8 cellular contexts compared by ENCODE assay signal in genomic region chr17:1485311-1485747, GRCh38. TPM values are rescaled to one million over a fixed set of nuclear protein-coding genes. Genes with fewer than 3 reads are reported as not detected.
DNase-seq lines count a peak whose midpoint lies in the region; ATAC-seq lines count a peak whose summit lies in the region.

No MANE protein-coding gene starts in this region.

- WGBS in right cardiac atrium: under 1% methylated on average over 57 of the region's 57 CpGs

- peaks cover 16% of the 10 kb centered on the region for H3K4me1 Mint-ChIP-seq in activated T-helper 2 cell treated with anti-CD3 and anti-CD28 coated beads, Interferon-gamma antibody, Interleukin-2, Interleukin-4, amounts not matched to agents 10 μg/mL and 5 μg/mL and 100 μg/mL, durations not matched to agents 14 hours and 24 hours and 36 hours (ENCODE audit: low read depth)

- H3K36me3 Mint-ChIP-seq in activated T-helper 2 cell treated with anti-CD3 and anti-CD28 coated beads, Interferon-gamma antibody, Interleukin-2, Interleukin-4, amounts not matched to agents 10 μg/mL and 5 μg/mL and 100 μg/mL, durations not matched to agents 14 hours and 24 hours and 36 hours (ENCODE audit: low read depth): peaks cover 22% of the 10 kb centered on the region

- peak overlapping the region; percentile 55 for H3K27ac ChIP-seq in right cardiac atrium (ENCODE audit: low read length)
- peak overlapping the region; percentile 75 for H3K27ac ChIP-seq in skeletal muscle tissue (ENCODE audit: low read depth, low read length)

- H3K9ac ChIP-seq in skeletal muscle tissue (ENCODE audit: low read depth in 1 of 3, low read length in 3 of 3): peak overlapping the region; percentile 70 to 76 (median 70)

- no peaks in the 10 kb centered on the region for H3K9me3 ChIP-seq in right cardiac atrium (ENCODE audit: control insufficient read depth, low read length)
- no peaks in the 10 kb centered on the region for H3K9me3 ChIP-seq in skeletal muscle tissue (ENCODE audit: control insufficient read depth in 3 of 3, low read length in 3 of 3)

- peak overlapping the region; percentile 89 for H3K4me3 ChIP-seq in right cardiac atrium (ENCODE audit: low read length)
- peak overlapping the region; percentile 65 to 73 (median 66) for H3K4me3 ChIP-seq in skeletal muscle tissue (ENCODE audit: low read length in 3 of 3)

- no peaks in the 10 kb centered on the region for H3K27me3 Mint-ChIP-seq in activated T-helper 2 cell treated with anti-CD3 and anti-CD28 coated beads, Interferon-gamma antibody, Interleukin-2, Interleukin-4, amounts not matched to agents 10 μg/mL and 5 μg/mL and 100 μg/mL, durations not matched to agents 14 hours and 24 hours and 36 hours (ENCODE audit: low read depth)

- H3K36me3 ChIP-seq in skeletal muscle tissue (ENCODE audit: control insufficient read depth in 3 of 3, insufficient read depth in 3 of 3, low read length in 3 of 3): peaks cover 15 to 25% (median 21%) of the 10 kb centered on the region in 3 donors

- no peaks in the 10 kb centered on the region for H3K9me3 Mint-ChIP-seq in activated T-helper 2 cell treated with anti-CD3 and anti-CD28 coated beads, Interferon-gamma antibody, Interleukin-2, Interleukin-4, amounts not matched to agents 10 μg/mL and 5 μg/mL and 100 μg/mL, durations not matched to agents 14 hours and 24 hours and 36 hours

- intact Hi-C loops in activated T-helper 2 cell treated with anti-CD3 and anti-CD28 coated beads, Interferon-gamma antibody, Interleukin-2, Interleukin-4, amounts not matched to agents 10 μg/mL and 5 μg/mL and 100 μg/mL, durations not matched to agents 14 hours and 24 hours and 36 hours (cut with micrococcal nuclease): no loop called here
- intact Hi-C loops in right cardiac atrium (cut with DNase I): no loop called here

- ATAC-seq in right cardiac atrium (peak in 1 of 2 donors; percentile 3), HG03280 (IDR thresholded peaks at IDR 0.05; ENCODE audit: unreplicated experiment) (no peak)

- H3K4me1 ChIP-seq in right cardiac atrium (ENCODE audit: control insufficient read depth, insufficient read depth, low read length) (peaks cover 6% of the 10 kb centered on the region), skeletal muscle tissue (ENCODE audit: control insufficient read depth in 3 of 3, insufficient read depth in 3 of 3, low read length in 3 of 3) (peaks cover 23 to 30% (median 27%) of the 10 kb centered on the region in 3 donors)

- DNase-seq in activated effector memory CD4-positive, alpha-beta T cell treated with anti-CD3 and anti-CD28 coated beads, Interleukin-2, amount 50 U/mL, for 16 hours: peak; percentile 79
- DNase-seq in activated effector memory CD4-positive, alpha-beta T cell treated with Interleukin-2 at 50 U/mL for 16 hours: no peak
- DNase-seq in HuH-7 (ENCODE audit: low spot score) (peak; percentile 44), right cardiac atrium (peak; percentile 75 to 87 (median 86))
- DNase-seq in activated T-helper 2 cell treated with anti-CD3 and anti-CD28 coated beads, Interferon-gamma antibody, Interleukin-2, Interleukin-4, amounts not matched to agents 10 μg/mL and 5 μg/mL and 100 μg/mL, durations not matched to agents 14 hours and 24 hours and 36 hours (ENCODE audit: low spot score): no peak
- no peak for DNase-seq in stimulated activated CD4-positive, alpha-beta T cell treated with anti-CD3 and anti-CD28 coated beads, Interleukin-1b, Interleukin-23, amount 100 ng/mL, for 48 hours

- H3K27me3 ChIP-seq in right cardiac atrium (ENCODE audit: control insufficient read depth, insufficient read depth) (no peaks in the 10 kb centered on the region), skeletal muscle tissue (ENCODE audit: control insufficient read depth in 3 of 3, insufficient read depth in 3 of 3, low read length in 3 of 3) (no peaks in the 10 kb centered on the region)

- peak overlapping the region; percentile 75 for H3K27ac Mint-ChIP-seq in activated T-helper 2 cell treated with anti-CD3 and anti-CD28 coated beads, Interferon-gamma antibody, Interleukin-2, Interleukin-4, amounts not matched to agents 10 μg/mL and 5 μg/mL and 100 μg/mL, durations not matched to agents 14 hours and 24 hours and 36 hours

- peak overlapping the region; percentile 80 for H3K4me3 Mint-ChIP-seq in activated T-helper 2 cell treated with anti-CD3 and anti-CD28 coated beads, Interferon-gamma antibody, Interleukin-2, Interleukin-4, amounts not matched to agents 10 μg/mL and 5 μg/mL and 100 μg/mL, durations not matched to agents 14 hours and 24 hours and 36 hours (ENCODE audit: low read depth)

RNA-seq across cellular contexts. Expression of gene MYO1C, which starts 7.2 kb away (rescaled TPM):
- total RNA-seq in activated T-helper 2 cell treated with anti-CD3 and anti-CD28 coated beads, Interferon-gamma antibody, Interleukin-2, Interleukin-4, amounts not matched to agents 10 μg/mL and 5 μg/mL and 100 μg/mL, durations not matched to agents 14 hours and 24 hours and 36 hours: 54.3 and 55.1 TPM in 2 replicates
- 100 to 1,000 TPM; 149 to 185 (median 180) TPM for total RNA-seq in right cardiac atrium
- 78.9 TPM for polyA plus RNA-seq in right cardiac atrium
- total RNA-seq in skeletal muscle tissue: 69.4 TPM

RNA-seq across cellular contexts. Expression of gene CRK, which starts 29.3 kb away (rescaled TPM):
- total RNA-seq in activated T-helper 2 cell treated with anti-CD3 and anti-CD28 coated beads, Interferon-gamma antibody, Interleukin-2, Interleukin-4, amounts not matched to agents 10 μg/mL and 5 μg/mL and 100 μg/mL, durations not matched to agents 14 hours and 24 hours and 36 hours: 22.2 and 22.6 TPM in 2 replicates
- 10 to 100 TPM; 33.9 to 44.8 (median 38.9) TPM for total RNA-seq in right cardiac atrium
- polyA plus RNA-seq in right cardiac atrium: 21.3 TPM
- total RNA-seq in skeletal muscle tissue: 42.8 TPM

RNA-seq across cellular contexts. Expression of gene INPP5K, which starts 31.1 kb away (rescaled TPM):
- total RNA-seq in activated T-helper 2 cell treated with anti-CD3 and anti-CD28 coated beads, Interferon-gamma antibody, Interleukin-2, Interleukin-4, amounts not matched to agents 10 μg/mL and 5 μg/mL and 100 μg/mL, durations not matched to agents 14 hours and 24 hours and 36 hours: 26.2 and 31.0 TPM in 2 replicates
- total RNA-seq in right cardiac atrium (10 to 100 TPM; 28.7 to 34.7 (median 32.4) TPM), skeletal muscle tissue (23.0 TPM)
- 21.4 TPM for polyA plus RNA-seq in right cardiac atrium

Comparison
In these comparisons a context has a peak if more than half of its experiments do, and no peak if none do; other contexts are left out.
1. DNase-seq: peak in activated effector memory CD4-positive, alpha-beta T cell treated with anti-CD3 and anti-CD28 coated beads, Interleukin-2, amount 50 U/mL, for 16 hours (single experiment), HuH-7 (single experiment) and right cardiac atrium (3 of 3); none in activated effector memory CD4-positive, alpha-beta T cell treated with Interleukin-2 at 50 U/mL for 16 hours (single experiment), activated T-helper 2 cell treated with anti-CD3 and anti-CD28 coated beads, Interferon-gamma antibody, Interleukin-2, Interleukin-4, amounts not matched to agents 10 μg/mL and 5 μg/mL and 100 μg/mL, durations not matched to agents 14 hours and 24 hours and 36 hours (single experiment) and stimulated activated CD4-positive, alpha-beta T cell treated with anti-CD3 and anti-CD28 coated beads, Interleukin-1b, Interleukin-23, amount 100 ng/mL, for 48 hours (single experiment).